In genomic region chr6:53680489-53680888, GRCh38 we compare ENCODE assay signal across 8 cellular contexts. TPM values are rescaled to one million over a fixed set of nuclear protein-coding genes. Genes with fewer than 3 reads are reported as not detected.
"Had no signal": no experiment of that assay in that cellular context is flagged by ENCODE, and none has a peak within 500 bp of the region (broad histone marks: within the 10 kb centered on the region; RNA-seq: fewer than 3 reads in every experiment).

No MANE protein-coding gene starts in this region.

- H3K27ac ChIP-seq: HL-60, KMS-11 had no signal

- DNase-seq: GOT3, H7, HFFc6, KBM-7 had no signal

- H3K36me3 ChIP-seq: HAP-1 had no signal

- H3K9ac ChIP-seq: KMS-11 had no signal

- H3K9me3 ChIP-seq: HAP-1 had no signal

- H3K4me1 ChIP-seq: HAP-1 had no signal

- H3K4me3 ChIP-seq: HAP-1 had no signal

- ATAC-seq: HCT116 had no signal

- H3K4me2 ChIP-seq: KMS-11 had no signal

RNA-seq across cellular contexts. Expression of gene KLHL31, which starts 14.9 kb away (rescaled TPM):
- total RNA-seq: HFFc6 had no signal
